ENCODE assay signal across 8 cellular contexts in genomic region chr20:34362502-34363061, GRCh38. TPM values are rescaled to one million over a fixed set of nuclear protein-coding genes. Genes with fewer than 3 reads are reported as not detected.
DNase-seq lines count a peak whose midpoint lies in the region; ATAC-seq, FAIRE-seq and TF ChIP-seq lines count a peak whose summit lies in the region.

No MANE protein-coding gene starts in this region.

- H3K27ac ChIP-seq in CD4-positive, alpha-beta T cell (ENCODE audit: low read depth, low read length): no peak overlapping the region
- H3K27ac ChIP-seq in HUES48 (ENCODE audit: low read depth, low read length): no peak overlapping the region

- H3K4me3 ChIP-seq in HUES48 (ENCODE audit: low read depth, low read length): peak overlapping the region; percentile 89
- H3K4me3 ChIP-seq in bronchial epithelial cell (ENCODE audit: low read depth, low read length): peak overlapping the region; percentile 97

- peak overlapping the region; percentile 100 for H3K4me3 Mint-ChIP-seq in CD4-positive, alpha-beta T cell
- peak overlapping the region; percentile 95 to 98 (median 97) for H3K4me3 Mint-ChIP-seq in nephron

- peak overlapping the region; percentile 95 for H3K27ac Mint-ChIP-seq in CD4-positive, alpha-beta T cell
- H3K27ac Mint-ChIP-seq in nephron: peak overlapping the region; percentile 96 to 99 (median 98)

- CTCF ChIA-PET in CD4-positive, alpha-beta T cell (lab: Charles Lee): interaction anchor here (0.6 to 3.5 kb wide), 3 partner anchors 31 to 153 kb away, joined by 3 to 26 read pairs (median 4); no protein-coding TSS in a partner anchor

- no peaks in the 10 kb centered on the region for H3K27me3 ChIP-seq in CD4-positive, alpha-beta T cell (ENCODE audit: control insufficient read depth, insufficient read depth, low read length)
- H3K27me3 ChIP-seq in HUES48 (ENCODE audit: control insufficient read depth, insufficient read depth, low read length) (no peaks in the 10 kb centered on the region), bronchial epithelial cell (ENCODE audit: control insufficient read depth, insufficient read depth, low read length) (no peaks in the 10 kb centered on the region)

- intact Hi-C loops in CD4-positive, alpha-beta T cell (cut with DNase I, micrococcal nuclease): loop anchor here (2.0 to 10.0 kb wide), 9 partner anchors 42 to 1628 kb away; partner anchors contain the start of genes AHCY (in 1 of the 2), CHMP4B (in 1 of the 2), DYNLRB1 (in 1 of the 2) and PIGU (in 1 of the 2)

- POLR2A ChIA-PET in CD4-positive, alpha-beta T cell (lab: Charles Lee): interaction anchor here (0.6 to 1.9 kb wide), 19 partner anchors 11 to 1592 kb away, joined by 3 to 19 read pairs (median 4); partner anchors contain the start of genes AHCY, CBFA2T2, DYNLRB1 and EDEM2

- peaks cover 18% of the 10 kb centered on the region for H3K36me3 Mint-ChIP-seq in CD4-positive, alpha-beta T cell (ENCODE audit: low read depth)
- H3K36me3 Mint-ChIP-seq in nephron (ENCODE audit: low read depth): peaks cover 18% of the 10 kb centered on the region

- in situ Hi-C loops in ACHN (cut with HindIII; ENCODE audit: low pct_ligation_motif_present, low pct_unique_long_range_greater_than_20kb, low sequenced_read_pairs): no loop called here

- no peaks in the 10 kb centered on the region for H3K36me3 ChIP-seq in HUES48 (ENCODE audit: control insufficient read depth, insufficient read depth, low read length)
- no peaks in the 10 kb centered on the region for H3K36me3 ChIP-seq in bronchial epithelial cell (ENCODE audit: control insufficient read depth, insufficient read depth, low read length)

- DNase-seq in CD4-positive, alpha-beta T cell: no peak
- DNase-seq in bronchial epithelial cell (ENCODE audit: low read depth) (no peak), NCI-H69 (lab: John Stamatoyannopoulos, UW) (no peak), ACHN (no peak)
- DNase-seq in stimulated activated CD4-positive, alpha-beta T cell treated with anti-CD3 and anti-CD28 coated beads, Interleukin-1b, Interleukin-23, amount 100 ng/mL, for 48 hours: no peak

- no peak for TF ChIP-seq POLR2A in GM18505 (IDR thresholded peaks at IDR 0.05; ENCODE audit: borderline replicate concordance, extremely low read depth, insufficient read depth, insufficient read length)

- no peaks in the 10 kb centered on the region for H3K9me3 ChIP-seq in CD4-positive, alpha-beta T cell (ENCODE audit: control insufficient read depth, low read length)
- H3K9me3 ChIP-seq in HUES48 (ENCODE audit: control insufficient read depth, insufficient read depth, low read length): no peaks in the 10 kb centered on the region

- H3K4me1 ChIP-seq in HUES48 (ENCODE audit: control insufficient read depth, insufficient read depth, low read length): peaks cover 8% of the 10 kb centered on the region

- no peak for FAIRE-seq in bronchial epithelial cell (lab: Jason Lieb, UNC)

- H3K9me3 Mint-ChIP-seq in CD4-positive, alpha-beta T cell: no peaks in the 10 kb centered on the region
- H3K9me3 Mint-ChIP-seq in nephron: no peaks in the 10 kb centered on the region

- H3K4me1 Mint-ChIP-seq in CD4-positive, alpha-beta T cell (ENCODE audit: low read depth): peaks cover 33% of the 10 kb centered on the region
- peaks cover 30% of the 10 kb centered on the region for H3K4me1 Mint-ChIP-seq in nephron

- TF ChIP-seq CTCF in CD4-positive, alpha-beta T cell (IDR thresholded peaks at IDR 0.05): no peak
- TF ChIP-seq CTCF in bronchial epithelial cell (IDR thresholded peaks at IDR 0.05; ENCODE audit: insufficient read depth, low read length, severe bottlenecking): no peak
- no peak for TF ChIP-seq CTCF in nephron (IDR thresholded peaks at IDR 0.05; ENCODE audit: unreplicated experiment in 3 of 3)

- H3K9ac ChIP-seq in HUES48 (ENCODE audit: low read depth, low read length): no peak overlapping the region

- peak; percentile 20 for ATAC-seq in CD4-positive, alpha-beta T cell (ENCODE audit: poor library complexity)
- no peak for ATAC-seq in GM18505 (IDR thresholded peaks at IDR 0.05; ENCODE audit: unreplicated experiment)

- H3K27me3 Mint-ChIP-seq in CD4-positive, alpha-beta T cell: no peaks in the 10 kb centered on the region
- H3K27me3 Mint-ChIP-seq in nephron (ENCODE audit: low read depth): peaks cover 8% of the 10 kb centered on the region

RNA-seq across cellular contexts. Expression of gene ITCH, which starts 0.5 kb away (rescaled TPM):
- total RNA-seq in CD4-positive, alpha-beta T cell: 10 to 100 TPM; 44.2 to 47.0 TPM
- 83.7 and 93.2 TPM in 2 replicates for total RNA-seq in bronchial epithelial cell

RNA-seq across cellular contexts. Expression of gene AHCY, which starts 59.4 kb away (rescaled TPM):
- total RNA-seq in CD4-positive, alpha-beta T cell: 10 to 100 TPM; 16.7 to 16.9 TPM
- 207 and 278 TPM in 2 replicates for total RNA-seq in bronchial epithelial cell

Comparison
In these comparisons a context has a peak if more than half of its experiments do, and no peak if none do; other contexts are left out.
1. RNA of gene AHCY, which starts 59.4 kb away (total RNA-seq): 207 to 278 TPM in bronchial epithelial cell; 16.7 to 16.9 TPM in CD4-positive, alpha-beta T cell; every median in the first group is over 10 times any median in the second.